ENCODE assay signal across 8 cellular contexts in genomic region chr9:130701059-130702022, GRCh38. TPM values are rescaled to one million over a fixed set of nuclear protein-coding genes. Genes with fewer than 3 reads are reported as not detected.
DNase-seq lines count a peak whose midpoint lies in the region; ATAC-seq and TF ChIP-seq lines count a peak whose summit lies in the region.

No MANE protein-coding gene starts in this region.

- H3K4me3 ChIP-seq in lung, result no peak overlapping the region

- 67 to 69% methylated on average over 13 of the region's 13 CpGs for WGBS in lung, 2 donors

- DNase-seq in NOMO-1 (lab: John Stamatoyannopoulos, UW; ENCODE audit: unreplicated experiment in 2 of 2) (peak; percentile 31 to 36), NOMO-1 treated with dmso at 0.1 percent for 144 hours (lab: John Stamatoyannopoulos, UW; ENCODE audit: unreplicated experiment) (no peak), NCI-H2196 treated with DMSO at 0.1 percent for 48 hours (lab: John Stamatoyannopoulos, UW; ENCODE audit: unreplicated experiment) (peak; percentile 53), dedifferentiated amniotic fluid mesenchymal stem cell (ENCODE audit: extremely low spot score) (peak; percentile 91), lung (ENCODE audit: low spot score) (peak; percentile 65)
- peak; percentile 42 to 57 for DNase-seq in activated CD4-positive, alpha-beta T cell treated with anti-CD3 and anti-CD28 coated beads, Interleukin-2, amount 50 U/mL, for 24 hours (ENCODE audit: low read depth in 1 of 2, low spot score in 1 of 2)
- DNase-seq in stimulated activated CD8-positive, alpha-beta memory T cell treated with anti-CD3 and anti-CD28 coated beads, Interleukin-12 subunit alpha, Interleukin-12 subunit beta, amount 100 ng/mL, for 1 hour (ENCODE audit: low read depth), result peak; percentile 60
- no peak for DNase-seq in NK-92 treated with Interleukin-12 subunit alpha and Interleukin-12 subunit beta, amount 100 ng/mL, for 24 hours (lab: John Stamatoyannopoulos, UW)

- H3K36me3 ChIP-seq in lung (ENCODE audit: control insufficient read depth in 2 of 2, insufficient read depth in 2 of 2, low read length in 2 of 2), result peaks cover 19 to 38% of the 10 kb centered on the region in 2 donors

- peak; percentile 80 for TF ChIP-seq CTCF in lung (IDR thresholded peaks at IDR 0.05; ENCODE audit: control extremely low read depth, extremely low read depth)

- H3K4me1 ChIP-seq in lung (ENCODE audit: control insufficient read depth in 2 of 2, insufficient read depth in 2 of 2, low read length in 2 of 2), result no peaks in the 10 kb centered on the region

- peak; percentile 66 for ATAC-seq in lung (ENCODE audit: insufficient read depth, low FRiP score)

- H3K27me3 ChIP-seq in lung (ENCODE audit: control insufficient read depth, insufficient read depth), result no peaks in the 10 kb centered on the region

- no peaks in the 10 kb centered on the region for H3K9me3 ChIP-seq in lung (ENCODE audit: control insufficient read depth in 2 of 2, insufficient read depth in 1 of 2, low read length in 1 of 2)

- H3K27ac ChIP-seq in lung (ENCODE audit: low read depth in 1 of 2, low read length in 1 of 2), result no peak overlapping the region

RNA-seq across cellular contexts. Expression of gene EXOSC2, which starts 7.8 kb away (rescaled TPM):
- total RNA-seq in lung, result 10 to 100 TPM; 20.2 to 23.0 TPM
- polyA plus RNA-seq in lung, result 10 to 100 TPM; 15.3 to 17.9 TPM

RNA-seq across cellular contexts. Expression of gene PRDM12, which starts 36.9 kb away (rescaled TPM):
- total RNA-seq in lung, result under 1 TPM in 1 of 2 donors, not detected in 1; 0.09 TPM
- polyA plus RNA-seq in lung, result under 1 TPM in 1 of 2 donors, not detected in 1; 0.05 TPM

Comparison
In these comparisons a context has a peak if more than half of its experiments do, and no peak if none do; other contexts are left out.
1. DNase-seq: peak in NOMO-1 (2 of 2), NCI-H2196 treated with DMSO at 0.1 percent for 48 hours (single experiment), activated CD4-positive, alpha-beta T cell treated with anti-CD3 and anti-CD28 coated beads, Interleukin-2, amount 50 U/mL, for 24 hours (2 of 2), dedifferentiated amniotic fluid mesenchymal stem cell (single experiment), lung (single experiment) and stimulated activated CD8-positive, alpha-beta memory T cell treated with anti-CD3 and anti-CD28 coated beads, Interleukin-12 subunit alpha, Interleukin-12 subunit beta, amount 100 ng/mL, for 1 hour (single experiment); none in NOMO-1 treated with dmso at 0.1 percent for 144 hours (single experiment) and NK-92 treated with Interleukin-12 subunit alpha and Interleukin-12 subunit beta, amount 100 ng/mL, for 24 hours (single experiment).